22 cellular contexts compared by ENCODE assay signal in genomic region chr5:92613546-92613945, GRCh38.
DNase-seq lines count a peak whose midpoint lies in the region; ATAC-seq and TF ChIP-seq lines count a peak whose summit lies in the region.
"Had no signal": no experiment of that assay in that cellular context is flagged by ENCODE, and none has a peak within 500 bp of the region (broad histone marks: within the 10 kb centered on the region; RNA-seq: fewer than 3 reads in every experiment).

No MANE protein-coding gene starts in this region.

- TF ChIP-seq CTCF in PC-3 (conservative IDR thresholded peaks at IDR 0.05; ENCODE audit: low read depth, low read length) (no peak), cardiac fibroblast (IDR thresholded peaks at IDR 0.05; ENCODE audit: low read depth, low read length) (no peak)

- H3K9me2 ChIP-seq in GM23248 (ENCODE audit: insufficient read depth) (peaks cover 5% of the 10 kb centered on the region; the same call in 1 of the 2 replicates), PC-3 (replicated peaks; ENCODE audit: low read length) (no peaks in the 10 kb centered on the region)

- DNase-seq in GM23248 (peak; percentile 23), PC-3 (peak; percentile 48), cardiac fibroblast (ENCODE audit: low read depth in 2 of 2) (peak; percentile 4 to 46), myocyte (ENCODE audit: low read depth) (peak; percentile 17)
- DNase-seq in activated T-helper 2 cell treated with anti-CD3 and anti-CD28 coated beads, Interferon-gamma antibody, Interleukin-2, Interleukin-4, amounts not matched to agents 10 μg/mL and 5 μg/mL and 100 μg/mL, durations not matched to agents 14 hours and 24 hours and 36 hours (ENCODE audit: low spot score), result no peak
- DNase-seq: activated CD4-positive, alpha-beta T cell treated with anti-CD3 and anti-CD28 coated beads, Interleukin-2, amount 10 ng/mL, durations not matched to agents 7 days and 5 days; activated naive CD8-positive, alpha-beta T cell treated with anti-CD3 and anti-CD28 coated beads, Interleukin-2, amount 10 ng/mL, durations not matched to agents 7 days and 5 days; CD4-positive, CD25-positive, alpha-beta regulatory T cell; GDM1; NCI-H1436; NCI-H2171; stimulated activated CD4-positive, alpha-beta T cell treated with anti-CD3 and anti-CD28 coated beads, Interleukin-1b, Interleukin-23, amount 100 ng/mL, for 48 hours; T-helper 17 cell had no signal

- H3K79me2 ChIP-seq in GM23248 (ENCODE audit: insufficient read depth), result no peaks in the 10 kb centered on the region
- no peaks in the 10 kb centered on the region for H3K79me2 ChIP-seq in PC-3 (ENCODE audit: low read length)

- in situ Hi-C loops in GM23248 (cut with MboI), result no loop called here

- no peak overlapping the region for H3K4me2 ChIP-seq in GM23248 (ENCODE audit: unreplicated experiment)
- H3K4me2 ChIP-seq in PC-3 (ENCODE audit: low read length), result peak overlapping the region; percentile 46; the same call in 1 of the 2 replicates

- BruUV-seq in PC-3 (replicated peaks; lab: Mats Ljungman, UMichigan), result no TSS peak

- ATAC-seq in PC-3 (peak; percentile 67), HG02763 (IDR thresholded peaks at IDR 0.05; ENCODE audit: unreplicated experiment) (no peak), HG03196 (IDR thresholded peaks at IDR 0.05; ENCODE audit: unreplicated experiment) (no peak), GM18498 (IDR thresholded peaks at IDR 0.05; ENCODE audit: unreplicated experiment) (no peak)
- ATAC-seq: gastroesophageal sphincter; natural killer cell treated with Interleukin-12 subunit alpha and Interleukin-12 subunit beta and Interleukin-15 and Interleukin-18, amount 100 ng/mL, for 72 hours; stimulated activated memory B cell treated with anti-CD40 and anti-IgM and Interleukin-4, amounts not matched to agents 10 μg/mL and 1 μg/mL and 100 μg/mL, for 72 hours; T-helper 17 cell had no signal

- no peak overlapping the region for H3K4me3 Mint-ChIP-seq in activated T-helper 2 cell treated with anti-CD3 and anti-CD28 coated beads, Interferon-gamma antibody, Interleukin-2, Interleukin-4, amounts not matched to agents 10 μg/mL and 5 μg/mL and 100 μg/mL, durations not matched to agents 14 hours and 24 hours and 36 hours (ENCODE audit: low read depth)
- H3K4me3 Mint-ChIP-seq: activated CD4-positive, alpha-beta T cell treated with anti-CD3 and anti-CD28 coated beads, Interleukin-2, amount 10 ng/mL, durations not matched to agents 7 days and 5 days; activated naive CD8-positive, alpha-beta T cell treated with anti-CD3 and anti-CD28 coated beads, Interleukin-2, amount 10 ng/mL, durations not matched to agents 7 days and 5 days; CD4-positive, CD25-positive, alpha-beta regulatory T cell; mesothelial cell of epicardium; natural killer cell treated with Interleukin-12 subunit alpha and Interleukin-12 subunit beta and Interleukin-15 and Interleukin-18, amount 100 ng/mL, for 72 hours; stimulated activated memory B cell treated with anti-CD40 and anti-IgM and Interleukin-4, amounts not matched to agents 10 μg/mL and 1 μg/mL and 100 μg/mL, for 72 hours; T-helper 17 cell had no signal

- WGBS in GM23248 (ENCODE audit: low coverage in 1 of 2, low lambda C conversion rate in 2 of 2, missing lambda C conversion rate in 2 of 2), 2 experiments, result 64 to 73% methylated on average over 4 of the region's 4 CpGs

- no peak overlapping the region for H3K27ac ChIP-seq in GM23248
- no peak overlapping the region for H3K27ac ChIP-seq in PC-3 (ENCODE audit: low read length)
- H3K27ac ChIP-seq: gastroesophageal sphincter, SJSA1, VCaP had no signal

- H3K9ac ChIP-seq in GM23248, result no peak overlapping the region
- no peak overlapping the region for H3K9ac ChIP-seq in PC-3 (ENCODE audit: low read length)

- no peaks in the 10 kb centered on the region for H3K36me3 Mint-ChIP-seq in activated T-helper 2 cell treated with anti-CD3 and anti-CD28 coated beads, Interferon-gamma antibody, Interleukin-2, Interleukin-4, amounts not matched to agents 10 μg/mL and 5 μg/mL and 100 μg/mL, durations not matched to agents 14 hours and 24 hours and 36 hours (ENCODE audit: low read depth)
- H3K36me3 Mint-ChIP-seq: activated naive CD8-positive, alpha-beta T cell treated with anti-CD3 and anti-CD28 coated beads, Interleukin-2, amount 10 ng/mL, durations not matched to agents 7 days and 5 days; CD4-positive, CD25-positive, alpha-beta regulatory T cell; mesothelial cell of epicardium; natural killer cell treated with Interleukin-12 subunit alpha and Interleukin-12 subunit beta and Interleukin-15 and Interleukin-18, amount 100 ng/mL, for 72 hours; stimulated activated memory B cell treated with anti-CD40 and anti-IgM and Interleukin-4, amounts not matched to agents 10 μg/mL and 1 μg/mL and 100 μg/mL, for 72 hours had no signal

- peaks cover 4% of the 10 kb centered on the region for H3K9me3 Mint-ChIP-seq in activated T-helper 2 cell treated with anti-CD3 and anti-CD28 coated beads, Interferon-gamma antibody, Interleukin-2, Interleukin-4, amounts not matched to agents 10 μg/mL and 5 μg/mL and 100 μg/mL, durations not matched to agents 14 hours and 24 hours and 36 hours
- H3K9me3 Mint-ChIP-seq: activated CD4-positive, alpha-beta T cell treated with anti-CD3 and anti-CD28 coated beads, Interleukin-2, amount 10 ng/mL, durations not matched to agents 7 days and 5 days; activated naive CD8-positive, alpha-beta T cell treated with anti-CD3 and anti-CD28 coated beads, Interleukin-2, amount 10 ng/mL, durations not matched to agents 7 days and 5 days had no signal

- POLR2A ChIA-PET in PC-3 (lab: Charles Lee; ENCODE audit: unreplicated experiment), result no interaction called here

- intact Hi-C loops in PC-3 (cut with micrococcal nuclease), result no loop called here
- intact Hi-C loops in activated T-helper 2 cell treated with anti-CD3 and anti-CD28 coated beads, Interferon-gamma antibody, Interleukin-2, Interleukin-4, amounts not matched to agents 10 μg/mL and 5 μg/mL and 100 μg/mL, durations not matched to agents 14 hours and 24 hours and 36 hours (cut with micrococcal nuclease), result no loop called here

- H2AFZ ChIP-seq in GM23248 (no peak overlapping the region), PC-3 (ENCODE audit: low read length) (no peak overlapping the region)

- no peaks in the 10 kb centered on the region for H3K4me1 Mint-ChIP-seq in activated T-helper 2 cell treated with anti-CD3 and anti-CD28 coated beads, Interferon-gamma antibody, Interleukin-2, Interleukin-4, amounts not matched to agents 10 μg/mL and 5 μg/mL and 100 μg/mL, durations not matched to agents 14 hours and 24 hours and 36 hours (ENCODE audit: low read depth)
- H3K4me1 Mint-ChIP-seq: activated CD4-positive, alpha-beta T cell treated with anti-CD3 and anti-CD28 coated beads, Interleukin-2, amount 10 ng/mL, durations not matched to agents 7 days and 5 days; activated naive CD8-positive, alpha-beta T cell treated with anti-CD3 and anti-CD28 coated beads, Interleukin-2, amount 10 ng/mL, durations not matched to agents 7 days and 5 days; CD4-positive, CD25-positive, alpha-beta regulatory T cell; mesothelial cell of epicardium; stimulated activated memory B cell treated with anti-CD40 and anti-IgM and Interleukin-4, amounts not matched to agents 10 μg/mL and 1 μg/mL and 100 μg/mL, for 72 hours; T-helper 17 cell had no signal

- H4K20me1 ChIP-seq in GM23248 (ENCODE audit: insufficient read depth) (no peaks in the 10 kb centered on the region), PC-3 (ENCODE audit: low read length) (no peaks in the 10 kb centered on the region)

- no peaks in the 10 kb centered on the region for H3K27me3 ChIP-seq in GM23248 (replicated peaks; ENCODE audit: insufficient read depth)
- no peaks in the 10 kb centered on the region for H3K27me3 ChIP-seq in PC-3 (ENCODE audit: low read length)
- H3K27me3 ChIP-seq: gastroesophageal sphincter, SJSA1 had no signal

- H3K4me1 ChIP-seq in GM23248 (ENCODE audit: insufficient read depth) (no peaks in the 10 kb centered on the region), PC-3 (ENCODE audit: insufficient read depth, low read length) (peaks cover 11% of the 10 kb centered on the region)
- H3K4me1 ChIP-seq: gastroesophageal sphincter, SJSA1 had no signal

- no peaks in the 10 kb centered on the region for H3K9me3 ChIP-seq in GM23248 (ENCODE audit: low read depth)
- H3K9me3 ChIP-seq in PC-3 (ENCODE audit: low read length), result no peaks in the 10 kb centered on the region
- H3K9me3 ChIP-seq: gastroesophageal sphincter, SJSA1 had no signal

- H3K4me3 ChIP-seq in GM23248 (no peak overlapping the region), PC-3 (ENCODE audit: low read length) (no peak overlapping the region), cardiac fibroblast (replicated peaks in 1 of 2; ENCODE audit: low read depth in 2 of 2, low read length in 2 of 2) (no peak overlapping the region)
- H3K4me3 ChIP-seq: gastroesophageal sphincter, SJSA1 had no signal

- H3K27ac Mint-ChIP-seq in activated T-helper 2 cell treated with anti-CD3 and anti-CD28 coated beads, Interferon-gamma antibody, Interleukin-2, Interleukin-4, amounts not matched to agents 10 μg/mL and 5 μg/mL and 100 μg/mL, durations not matched to agents 14 hours and 24 hours and 36 hours, result no peak overlapping the region
- H3K27ac Mint-ChIP-seq: activated CD4-positive, alpha-beta T cell treated with anti-CD3 and anti-CD28 coated beads, Interleukin-2, amount 10 ng/mL, durations not matched to agents 7 days and 5 days; activated naive CD8-positive, alpha-beta T cell treated with anti-CD3 and anti-CD28 coated beads, Interleukin-2, amount 10 ng/mL, durations not matched to agents 7 days and 5 days; CD4-positive, CD25-positive, alpha-beta regulatory T cell; mesothelial cell of epicardium; natural killer cell treated with Interleukin-12 subunit alpha and Interleukin-12 subunit beta and Interleukin-15 and Interleukin-18, amount 100 ng/mL, for 72 hours; stimulated activated memory B cell treated with anti-CD40 and anti-IgM and Interleukin-4, amounts not matched to agents 10 μg/mL and 1 μg/mL and 100 μg/mL, for 72 hours; T-helper 17 cell had no signal

- H3F3A ChIP-seq in GM23248 (ENCODE audit: insufficient read depth), result no peaks in the 10 kb centered on the region
- H3F3A ChIP-seq in PC-3 (ENCODE audit: low read length, unreplicated experiment), result no peaks in the 10 kb centered on the region

- CTCF ChIA-PET in PC-3 (lab: Charles Lee), result no interaction called here

- no peaks in the 10 kb centered on the region for H3K27me3 Mint-ChIP-seq in activated T-helper 2 cell treated with anti-CD3 and anti-CD28 coated beads, Interferon-gamma antibody, Interleukin-2, Interleukin-4, amounts not matched to agents 10 μg/mL and 5 μg/mL and 100 μg/mL, durations not matched to agents 14 hours and 24 hours and 36 hours (ENCODE audit: low read depth)
- H3K27me3 Mint-ChIP-seq: activated CD4-positive, alpha-beta T cell treated with anti-CD3 and anti-CD28 coated beads, Interleukin-2, amount 10 ng/mL, durations not matched to agents 7 days and 5 days; activated naive CD8-positive, alpha-beta T cell treated with anti-CD3 and anti-CD28 coated beads, Interleukin-2, amount 10 ng/mL, durations not matched to agents 7 days and 5 days; CD4-positive, CD25-positive, alpha-beta regulatory T cell; natural killer cell treated with Interleukin-12 subunit alpha and Interleukin-12 subunit beta and Interleukin-15 and Interleukin-18, amount 100 ng/mL, for 72 hours; stimulated activated memory B cell treated with anti-CD40 and anti-IgM and Interleukin-4, amounts not matched to agents 10 μg/mL and 1 μg/mL and 100 μg/mL, for 72 hours; T-helper 17 cell had no signal

- no peaks in the 10 kb centered on the region for H3K36me3 ChIP-seq in GM23248 (ENCODE audit: low read depth)
- no peaks in the 10 kb centered on the region for H3K36me3 ChIP-seq in PC-3 (ENCODE audit: low read depth, low read length)
- H3K36me3 ChIP-seq: gastroesophageal sphincter, SJSA1 had no signal
